Comparison of ENCODE assay signal across 22 cellular contexts in the genomic region with DNA sequence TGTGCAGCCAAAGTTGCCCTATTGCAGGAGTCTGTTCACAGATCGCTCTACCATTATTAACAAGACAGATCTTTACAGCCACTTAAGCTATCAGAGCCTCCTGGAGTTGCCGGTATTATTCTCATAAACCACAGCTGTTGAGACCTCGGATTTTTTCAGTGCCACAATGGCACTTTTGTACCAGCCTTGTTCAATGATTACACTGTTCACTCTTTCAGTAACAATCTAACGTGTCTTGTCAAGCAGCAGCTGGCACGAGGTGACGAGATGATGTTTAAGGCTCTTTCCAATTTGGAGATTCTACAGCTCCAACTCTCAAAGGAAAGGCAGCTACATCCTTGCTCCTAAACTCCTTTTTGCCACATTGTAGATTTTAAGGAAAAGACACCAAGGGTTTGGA. TPM values are rescaled to one million over a fixed set of nuclear protein-coding genes. Genes with fewer than 3 reads are reported as not detected.
DNase-seq lines count a peak whose midpoint lies in the region; ATAC-seq and TF ChIP-seq lines count a peak whose summit lies in the region.
"Had no signal": no experiment of that assay in that cellular context is flagged by ENCODE, and none has a peak within 500 bp of the region (broad histone marks: within the 10 kb centered on the region; RNA-seq: fewer than 3 reads in every experiment).

No MANE protein-coding gene starts in this region.

- no peak for TF ChIP-seq EP300 in esophagus muscularis mucosa (IDR thresholded peaks at IDR 0.05)

- H3K4me1 Mint-ChIP-seq in osteocyte (ENCODE audit: unreplicated experiment), result peaks cover 73% of the 10 kb centered on the region

- CTCF ChIA-PET in HEK293 (lab: Yijun Ruan, JAX), result interaction anchor here (0.5 to 0.9 kb wide), 2 partner anchors 22 to 349 kb away, joined by 3 to 4 read pairs; no protein-coding TSS in a partner anchor

- H3K9me3 ChIP-seq in HEK293 (ENCODE audit: control insufficient read depth, insufficient read depth, low read depth, low read length) (no peaks in the 10 kb centered on the region), esophagus muscularis mucosa (no peaks in the 10 kb centered on the region)
- H3K9me3 ChIP-seq: thoracic aorta had no signal

- H3K27me3 Mint-ChIP-seq in osteocyte (ENCODE audit: unreplicated experiment), result no peaks in the 10 kb centered on the region
- H3K27me3 Mint-ChIP-seq: activated CD4-positive, alpha-beta memory T cell treated with anti-CD3 and anti-CD28 coated beads for 36 hours had no signal

- DNase-seq in NCI-H446 treated with DMSO at 0.1 percent for 48 hours (lab: John Stamatoyannopoulos, UW), result peak; percentile 13
- DNase-seq in esophagus muscularis mucosa (ENCODE audit: extremely low spot score), result no peak
- DNase-seq in osteocyte (ENCODE audit: extremely low spot score, unreplicated experiment), result no peak
- DNase-seq in DMS53 (lab: John Stamatoyannopoulos, UW), result no peak
- no peak for DNase-seq in activated CD4-positive, alpha-beta T cell treated with anti-CD3 and anti-CD28 coated beads for 48 hours
- DNase-seq: activated CD4-positive, alpha-beta memory T cell treated with anti-CD3 and anti-CD28 coated beads for 36 hours; activated naive CD4-positive, alpha-beta T cell treated with Interleukin-2 at 50 U/mL for 16 hours; DMS153; endodermal cell; IMR-90; kidney glomerular epithelial cell; NCI-H1930; NCI-H526; Right ventricle myocardium superior; T-helper 2 cell had no signal

- peaks cover 65% of the 10 kb centered on the region for H3K36me3 Mint-ChIP-seq in osteocyte (ENCODE audit: unreplicated experiment)
- H3K36me3 Mint-ChIP-seq: activated CD4-positive, alpha-beta memory T cell treated with anti-CD3 and anti-CD28 coated beads for 36 hours had no signal

- H3K27me3 ChIP-seq in esophagus muscularis mucosa, result no peaks in the 10 kb centered on the region

- TF ChIP-seq CTCF in HEK293 (tag by site-specific recombination; IDR thresholded peaks at IDR 0.05), result no peak
- no peak for TF ChIP-seq CTCF in esophagus muscularis mucosa (IDR thresholded peaks at IDR 0.05)
- TF ChIP-seq CTCF in osteocyte (IDR thresholded peaks at IDR 0.05), result no peak

- H3K4me3 ChIP-seq in HEK293 (ENCODE audit: low read depth, low read length), result no peak overlapping the region
- H3K4me3 ChIP-seq in esophagus muscularis mucosa, result no peak overlapping the region
- H3K4me3 ChIP-seq: thoracic aorta had no signal

- H3K4me1 ChIP-seq in HEK293 (ENCODE audit: control insufficient read depth, insufficient read depth, low read length) (peaks cover 15% of the 10 kb centered on the region), esophagus muscularis mucosa (peaks cover 12 to 69% (median 62%) of the 10 kb centered on the region in 4 donors)

- H3K27ac Mint-ChIP-seq in osteocyte (ENCODE audit: unreplicated experiment), result peak overlapping the region; percentile 47
- H3K27ac Mint-ChIP-seq: activated CD4-positive, alpha-beta memory T cell treated with anti-CD3 and anti-CD28 coated beads for 36 hours; endodermal cell had no signal

- H3K4me3 Mint-ChIP-seq in osteocyte (ENCODE audit: unreplicated experiment), result no peak overlapping the region
- H3K4me3 Mint-ChIP-seq: activated CD4-positive, alpha-beta memory T cell treated with anti-CD3 and anti-CD28 coated beads for 36 hours; endodermal cell; nephron had no signal

- H3K36me3 ChIP-seq in HEK293 (ENCODE audit: control insufficient read depth in 2 of 2, insufficient read depth in 1 of 2, low read length in 2 of 2) (peaks cover 48 to 55% of the 10 kb centered on the region in 2 experiments), esophagus muscularis mucosa (peaks cover 15 to 56% (median 38%) of the 10 kb centered on the region in 4 donors)

- ATAC-seq in GM21529 (IDR thresholded peaks at IDR 0.05; ENCODE audit: unreplicated experiment) (no peak), GM21526 (IDR thresholded peaks at IDR 0.05; ENCODE audit: low FRiP score, unreplicated experiment) (no peak)

- no peak for TF ChIP-seq POLR2A in esophagus muscularis mucosa (IDR thresholded peaks at IDR 0.05; ENCODE audit: low read depth)

- POLR2A ChIA-PET in HEK293 (lab: Yijun Ruan, JAX), result no interaction called here

- intact Hi-C loops in esophagus muscularis mucosa (cut with DNase I), result no loop called here

- H3K27ac ChIP-seq in HEK293 (ENCODE audit: extremely low read depth, low read depth, low read length) (no peak overlapping the region), esophagus muscularis mucosa (replicated peaks in 1 of 4) (peak overlapping the region in 3 of 4 donors; percentile 25 to 63 (median 50))
- H3K27ac ChIP-seq: HL-60, thoracic aorta had no signal

- WGBS in esophagus muscularis mucosa, result 78% methylated on average over 6 of the region's 6 CpGs

- H3K9me3 Mint-ChIP-seq in osteocyte (ENCODE audit: unreplicated experiment), result no peaks in the 10 kb centered on the region
- H3K9me3 Mint-ChIP-seq: activated CD4-positive, alpha-beta memory T cell treated with anti-CD3 and anti-CD28 coated beads for 36 hours; endodermal cell; nephron had no signal

TF ChIP-seq in HEK293, 187 proteins besides CTCF, POLR2A, EP300 and RAD21 (continues in another document):
- TF ChIP-seq KLF16 (tag by site-specific recombination; IDR thresholded peaks at IDR 0.05) (no peak), ZBTB20 (tag by site-specific recombination; IDR thresholded peaks at IDR 0.05) (no peak), ZSCAN16 (tag by site-specific recombination; IDR thresholded peaks at IDR 0.05) (peak; percentile 78; the same call in 1 of the 2 replicates), ZNF768 (tag by site-specific recombination; IDR thresholded peaks at IDR 0.05) (no peak), GLI4 (tag by site-specific recombination; IDR thresholded peaks at IDR 0.05) (no peak), FEZF1 (tag by site-specific recombination; IDR thresholded peaks at IDR 0.05) (peak; percentile 38; the same call in 1 of the 2 replicates), ZXDB (tag by site-specific recombination; IDR thresholded peaks at IDR 0.05) (no peak)
- TF ChIP-seq, protein P1, sequence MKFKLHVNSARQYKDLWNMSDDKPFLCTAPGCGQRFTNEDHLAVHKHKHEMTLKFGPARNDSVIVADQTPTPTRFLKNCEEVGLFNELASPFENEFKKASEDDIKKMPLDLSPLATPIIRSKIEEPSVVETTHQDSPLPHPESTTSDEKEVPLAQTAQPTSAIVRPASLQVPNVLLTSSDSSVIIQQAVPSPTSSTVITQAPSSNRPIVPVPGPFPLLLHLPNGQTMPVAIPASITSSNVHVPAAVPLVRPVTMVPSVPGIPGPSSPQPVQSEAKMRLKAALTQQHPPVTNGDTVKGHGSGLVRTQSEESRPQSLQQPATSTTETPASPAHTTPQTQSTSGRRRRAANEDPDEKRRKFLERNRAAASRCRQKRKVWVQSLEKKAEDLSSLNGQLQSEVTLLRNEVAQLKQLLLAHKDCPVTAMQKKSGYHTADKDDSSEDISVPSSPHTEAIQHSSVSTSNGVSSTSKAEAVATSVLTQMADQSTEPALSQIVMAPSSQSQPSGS (tag by site-specific recombination; IDR thresholded peaks at IDR 0.05; ENCODE audit: low read depth), result no peak
- TF ChIP-seq, protein P2, sequence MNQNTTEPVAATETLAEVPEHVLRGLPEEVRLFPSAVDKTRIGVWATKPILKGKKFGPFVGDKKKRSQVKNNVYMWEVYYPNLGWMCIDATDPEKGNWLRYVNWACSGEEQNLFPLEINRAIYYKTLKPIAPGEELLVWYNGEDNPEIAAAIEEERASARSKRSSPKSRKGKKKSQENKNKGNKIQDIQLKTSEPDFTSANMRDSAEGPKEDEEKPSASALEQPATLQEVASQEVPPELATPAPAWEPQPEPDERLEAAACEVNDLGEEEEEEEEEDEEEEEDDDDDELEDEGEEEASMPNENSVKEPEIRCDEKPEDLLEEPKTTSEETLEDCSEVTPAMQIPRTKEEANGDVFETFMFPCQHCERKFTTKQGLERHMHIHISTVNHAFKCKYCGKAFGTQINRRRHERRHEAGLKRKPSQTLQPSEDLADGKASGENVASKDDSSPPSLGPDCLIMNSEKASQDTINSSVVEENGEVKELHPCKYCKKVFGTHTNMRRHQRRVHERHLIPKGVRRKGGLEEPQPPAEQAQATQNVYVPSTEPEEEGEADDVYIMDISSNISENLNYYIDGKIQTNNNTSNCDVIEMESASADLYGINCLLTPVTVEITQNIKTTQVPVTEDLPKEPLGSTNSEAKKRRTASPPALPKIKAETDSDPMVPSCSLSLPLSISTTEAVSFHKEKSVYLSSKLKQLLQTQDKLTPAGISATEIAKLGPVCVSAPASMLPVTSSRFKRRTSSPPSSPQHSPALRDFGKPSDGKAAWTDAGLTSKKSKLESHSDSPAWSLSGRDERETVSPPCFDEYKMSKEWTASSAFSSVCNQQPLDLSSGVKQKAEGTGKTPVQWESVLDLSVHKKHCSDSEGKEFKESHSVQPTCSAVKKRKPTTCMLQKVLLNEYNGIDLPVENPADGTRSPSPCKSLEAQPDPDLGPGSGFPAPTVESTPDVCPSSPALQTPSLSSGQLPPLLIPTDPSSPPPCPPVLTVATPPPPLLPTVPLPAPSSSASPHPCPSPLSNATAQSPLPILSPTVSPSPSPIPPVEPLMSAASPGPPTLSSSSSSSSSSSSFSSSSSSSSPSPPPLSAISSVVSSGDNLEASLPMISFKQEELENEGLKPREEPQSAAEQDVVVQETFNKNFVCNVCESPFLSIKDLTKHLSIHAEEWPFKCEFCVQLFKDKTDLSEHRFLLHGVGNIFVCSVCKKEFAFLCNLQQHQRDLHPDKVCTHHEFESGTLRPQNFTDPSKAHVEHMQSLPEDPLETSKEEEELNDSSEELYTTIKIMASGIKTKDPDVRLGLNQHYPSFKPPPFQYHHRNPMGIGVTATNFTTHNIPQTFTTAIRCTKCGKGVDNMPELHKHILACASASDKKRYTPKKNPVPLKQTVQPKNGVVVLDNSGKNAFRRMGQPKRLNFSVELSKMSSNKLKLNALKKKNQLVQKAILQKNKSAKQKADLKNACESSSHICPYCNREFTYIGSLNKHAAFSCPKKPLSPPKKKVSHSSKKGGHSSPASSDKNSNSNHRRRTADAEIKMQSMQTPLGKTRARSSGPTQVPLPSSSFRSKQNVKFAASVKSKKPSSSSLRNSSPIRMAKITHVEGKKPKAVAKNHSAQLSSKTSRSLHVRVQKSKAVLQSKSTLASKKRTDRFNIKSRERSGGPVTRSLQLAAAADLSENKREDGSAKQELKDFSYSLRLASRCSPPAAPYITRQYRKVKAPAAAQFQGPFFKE (tag by site-specific recombination; IDR thresholded peaks at IDR 0.05; ENCODE audit: borderline replicate concordance), result no peak
- TF ChIP-seq, protein P3, sequence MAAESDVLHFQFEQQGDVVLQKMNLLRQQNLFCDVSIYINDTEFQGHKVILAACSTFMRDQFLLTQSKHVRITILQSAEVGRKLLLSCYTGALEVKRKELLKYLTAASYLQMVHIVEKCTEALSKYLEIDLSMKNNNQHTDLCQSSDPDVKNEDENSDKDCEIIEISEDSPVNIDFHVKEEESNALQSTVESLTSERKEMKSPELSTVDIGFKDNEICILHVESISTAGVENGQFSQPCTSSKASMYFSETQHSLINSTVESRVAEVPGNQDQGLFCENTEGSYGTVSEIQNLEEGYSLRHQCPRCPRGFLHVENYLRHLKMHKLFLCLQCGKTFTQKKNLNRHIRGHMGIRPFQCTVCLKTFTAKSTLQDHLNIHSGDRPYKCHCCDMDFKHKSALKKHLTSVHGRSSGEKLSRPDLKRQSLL (tag by site-specific recombination; IDR thresholded peaks at IDR 0.05), result no peak

RNA-seq across cellular contexts. Expression of a gene that starts 30.7 kb away (rescaled TPM):
- total RNA-seq in esophagus muscularis mucosa, result 10 to 100 TPM; 42.4 to 56.5 (median 50.4) TPM
- total RNA-seq in osteocyte, result 241 and 249 TPM in 2 replicates
- total RNA-seq: OCI-LY7 had no signal
